In genomic region chr17:12070561-12070960, GRCh38 we compare ENCODE assay signal across 21 cellular contexts. TPM values are rescaled to one million over a fixed set of nuclear protein-coding genes. Genes with fewer than 3 reads are reported as not detected.
DNase-seq lines count a peak whose midpoint lies in the region; ATAC-seq and TF ChIP-seq lines count a peak whose summit lies in the region.
"Had no signal": no experiment of that assay in that cellular context is flagged by ENCODE, and none has a peak within 500 bp of the region (broad histone marks: within the 10 kb centered on the region; RNA-seq: fewer than 3 reads in every experiment).

No MANE protein-coding gene starts in this region.

- intact Hi-C loops in mammary epithelial cell (cut with micrococcal nuclease), result loop anchor here (10.0 kb wide), 1 partner anchor 76 kb away; the partner anchor contains the start of gene ZNF18
- intact Hi-C loops in activated T-helper 2 cell treated with anti-CD3 and anti-CD28 coated beads, Interferon-gamma antibody, Interleukin-2, Interleukin-4, amounts not matched to agents 10 μg/mL and 5 μg/mL and 100 μg/mL, durations not matched to agents 14 hours and 24 hours and 36 hours (cut with micrococcal nuclease), result no loop called here

- no TSS peak for BruUV-seq in mammary epithelial cell (replicated peaks; lab: Mats Ljungman, UMichigan)

- H3K36me3 ChIP-seq in mammary epithelial cell (ENCODE audit: insufficient read depth, low read length), result peaks cover 5% of the 10 kb centered on the region

- DNase-seq in AG08395 (ENCODE audit: low spot score) (peak; percentile 58), HS-27A (ENCODE audit: low read depth) (peak; percentile 67), mammary epithelial cell (peak; percentile 65), kidney tubule cell (ENCODE audit: low spot score) (peak; percentile 22)
- DNase-seq in activated T-helper 2 cell treated with anti-CD3 and anti-CD28 coated beads, Interferon-gamma antibody, Interleukin-2, Interleukin-4, amounts not matched to agents 10 μg/mL and 5 μg/mL and 100 μg/mL, durations not matched to agents 14 hours and 24 hours and 36 hours (ENCODE audit: low spot score), result no peak
- DNase-seq in stimulated activated CD4-positive, alpha-beta T cell treated with anti-CD3 and anti-CD28 coated beads, Interleukin-2, amount 100 ng/mL, for 48 hours, result no peak
- DNase-seq in activated CD8-positive, alpha-beta memory T cell treated with anti-CD3 and anti-CD28 coated beads, Interleukin-2, amount 10 ng/mL, durations not matched to agents 7 days and 5 days, result no peak
- DNase-seq: activated CD4-positive, alpha-beta T cell treated with anti-CD3 and anti-CD28 coated beads for 4 hours; activated T-cell treated with anti-CD3 and anti-CD28 coated beads, Interleukin-2, amount 50 U/mL, for 24 hours; DMS153; foreskin melanocyte; MM.1S; NCI-H2081 treated with DMSO at 0.1 percent for 48 hours; NCI-H82; SHP77; stimulated activated naive CD4-positive, alpha-beta T cell treated with Interleukin-2 at 50 U/mL for 16 hours had no signal

- TF ChIP-seq CTCF in mammary epithelial cell (conservative IDR thresholded peaks at IDR 0.05 in 1 of 2, IDR thresholded peaks at IDR 0.05 in 1 of 2; ENCODE audit: extremely low read depth in 1 of 2, insufficient read depth in 1 of 2, low read depth in 1 of 2, low read length in 2 of 2), result no peak

- H3K9me3 ChIP-seq in mammary epithelial cell (replicated peaks; ENCODE audit: insufficient read depth, low read length), result no peaks in the 10 kb centered on the region

- ATAC-seq in activated CD8-positive, alpha-beta memory T cell treated with anti-CD3 and anti-CD28 coated beads, Interleukin-2, amount 10 ng/mL, durations not matched to agents 7 days and 5 days, result no peak
- no peak for ATAC-seq in GM19395 (IDR thresholded peaks at IDR 0.05; ENCODE audit: unreplicated experiment)

- in situ Hi-C loops in mammary epithelial cell (cut with MboI; ENCODE audit: low sequenced_read_pairs in 2 of 2), result no loop called here

- no peaks in the 10 kb centered on the region for H4K20me1 ChIP-seq in mammary epithelial cell (ENCODE audit: insufficient read depth, low read length)

- no peaks in the 10 kb centered on the region for H3K27me3 Mint-ChIP-seq in activated T-helper 2 cell treated with anti-CD3 and anti-CD28 coated beads, Interferon-gamma antibody, Interleukin-2, Interleukin-4, amounts not matched to agents 10 μg/mL and 5 μg/mL and 100 μg/mL, durations not matched to agents 14 hours and 24 hours and 36 hours (ENCODE audit: low read depth)
- H3K27me3 Mint-ChIP-seq in activated CD8-positive, alpha-beta memory T cell treated with anti-CD3 and anti-CD28 coated beads, Interleukin-2, amount 10 ng/mL, durations not matched to agents 7 days and 5 days, result no peaks in the 10 kb centered on the region
- H3K27me3 Mint-ChIP-seq: activated T-cell treated with anti-CD3 and anti-CD28 coated beads, Interleukin-2, amount 50 U/mL, for 24 hours; dendritic cell treated with granulocyte-macrophage colony-stimulating factor and Interleukin-4, amounts not matched to agents 40 ng/mL and 50 ng/mL, for 4 days; memory B cell had no signal

- H3K4me1 Mint-ChIP-seq in activated T-helper 2 cell treated with anti-CD3 and anti-CD28 coated beads, Interferon-gamma antibody, Interleukin-2, Interleukin-4, amounts not matched to agents 10 μg/mL and 5 μg/mL and 100 μg/mL, durations not matched to agents 14 hours and 24 hours and 36 hours (ENCODE audit: low read depth), result no peaks in the 10 kb centered on the region
- H3K4me1 Mint-ChIP-seq in activated CD8-positive, alpha-beta memory T cell treated with anti-CD3 and anti-CD28 coated beads, Interleukin-2, amount 10 ng/mL, durations not matched to agents 7 days and 5 days, result no peaks in the 10 kb centered on the region

- no peaks in the 10 kb centered on the region for H3K27me3 ChIP-seq in mammary epithelial cell (ENCODE audit: insufficient read depth, low read length)

- H3K9ac ChIP-seq in mammary epithelial cell (ENCODE audit: insufficient read depth, low read length), result no peak overlapping the region

- dilution Hi-C loops in mammary epithelial cell (cut with HindIII; ENCODE audit: low sequenced_read_pairs), result no loop called here

- H3K36me3 Mint-ChIP-seq in activated T-helper 2 cell treated with anti-CD3 and anti-CD28 coated beads, Interferon-gamma antibody, Interleukin-2, Interleukin-4, amounts not matched to agents 10 μg/mL and 5 μg/mL and 100 μg/mL, durations not matched to agents 14 hours and 24 hours and 36 hours (ENCODE audit: low read depth), result peaks cover 18% of the 10 kb centered on the region
- peaks cover 30% of the 10 kb centered on the region for H3K36me3 Mint-ChIP-seq in activated CD8-positive, alpha-beta memory T cell treated with anti-CD3 and anti-CD28 coated beads, Interleukin-2, amount 10 ng/mL, durations not matched to agents 7 days and 5 days

- no peak overlapping the region for H2AFZ ChIP-seq in mammary epithelial cell (ENCODE audit: low read depth, low read length)

- H3K9me3 Mint-ChIP-seq in activated T-helper 2 cell treated with anti-CD3 and anti-CD28 coated beads, Interferon-gamma antibody, Interleukin-2, Interleukin-4, amounts not matched to agents 10 μg/mL and 5 μg/mL and 100 μg/mL, durations not matched to agents 14 hours and 24 hours and 36 hours, result no peaks in the 10 kb centered on the region
- H3K9me3 Mint-ChIP-seq in activated CD8-positive, alpha-beta memory T cell treated with anti-CD3 and anti-CD28 coated beads, Interleukin-2, amount 10 ng/mL, durations not matched to agents 7 days and 5 days (ENCODE audit: low read depth), result no peaks in the 10 kb centered on the region
- H3K9me3 Mint-ChIP-seq: activated T-cell treated with anti-CD3 and anti-CD28 coated beads, Interleukin-2, amount 50 U/mL, for 24 hours; dendritic cell treated with granulocyte-macrophage colony-stimulating factor and Interleukin-4, amounts not matched to agents 40 ng/mL and 50 ng/mL, for 4 days; memory B cell; T-helper 2 cell treated with Interferon-gamma antibody and Interleukin-4, amounts not matched to agents 5 μg/mL and 100 μg/mL, for 36 hours had no signal

- CTCF ChIA-PET in mammary epithelial cell (lab: Charles Lee; ENCODE audit: low non-redundant PET), result no interaction called here
- CTCF ChIA-PET in activated CD8-positive, alpha-beta memory T cell treated with anti-CD3 and anti-CD28 coated beads, Interleukin-2, amount 10 ng/mL, durations not matched to agents 7 days and 5 days (lab: Charles Lee), result no interaction called here

- H3K27ac Mint-ChIP-seq in activated T-helper 2 cell treated with anti-CD3 and anti-CD28 coated beads, Interferon-gamma antibody, Interleukin-2, Interleukin-4, amounts not matched to agents 10 μg/mL and 5 μg/mL and 100 μg/mL, durations not matched to agents 14 hours and 24 hours and 36 hours, result no peak overlapping the region
- H3K27ac Mint-ChIP-seq in activated CD8-positive, alpha-beta memory T cell treated with anti-CD3 and anti-CD28 coated beads, Interleukin-2, amount 10 ng/mL, durations not matched to agents 7 days and 5 days, result no peak overlapping the region
- H3K27ac Mint-ChIP-seq: activated T-cell treated with anti-CD3 and anti-CD28 coated beads, Interleukin-2, amount 50 U/mL, for 24 hours; dendritic cell treated with granulocyte-macrophage colony-stimulating factor and Interleukin-4, amounts not matched to agents 40 ng/mL and 50 ng/mL, for 4 days; memory B cell; T-helper 2 cell treated with Interferon-gamma antibody and Interleukin-4, amounts not matched to agents 5 μg/mL and 100 μg/mL, for 36 hours had no signal

- peaks cover 13% of the 10 kb centered on the region for H3K4me1 ChIP-seq in mammary epithelial cell (ENCODE audit: insufficient read depth, low read length)

- H3K4me2 ChIP-seq in mammary epithelial cell (ENCODE audit: insufficient read depth, low read depth, low read length), result peak overlapping the region; percentile 30

- no peak overlapping the region for H3K4me3 ChIP-seq in mammary epithelial cell (replicated peaks in 1 of 3; ENCODE audit: insufficient read depth in 1 of 3, low read depth in 2 of 3, low read length in 3 of 3)
- H3K4me3 ChIP-seq: skin epidermis had no signal

- H3K79me2 ChIP-seq in mammary epithelial cell (ENCODE audit: insufficient read depth, low read length), result peaks cover 82% of the 10 kb centered on the region

- no peak overlapping the region for H3K4me3 Mint-ChIP-seq in activated T-helper 2 cell treated with anti-CD3 and anti-CD28 coated beads, Interferon-gamma antibody, Interleukin-2, Interleukin-4, amounts not matched to agents 10 μg/mL and 5 μg/mL and 100 μg/mL, durations not matched to agents 14 hours and 24 hours and 36 hours (ENCODE audit: low read depth)
- no peak overlapping the region for H3K4me3 Mint-ChIP-seq in activated CD8-positive, alpha-beta memory T cell treated with anti-CD3 and anti-CD28 coated beads, Interleukin-2, amount 10 ng/mL, durations not matched to agents 7 days and 5 days
- H3K4me3 Mint-ChIP-seq: activated T-cell treated with anti-CD3 and anti-CD28 coated beads, Interleukin-2, amount 50 U/mL, for 24 hours; dendritic cell treated with granulocyte-macrophage colony-stimulating factor and Interleukin-4, amounts not matched to agents 40 ng/mL and 50 ng/mL, for 4 days; memory B cell; T-helper 2 cell treated with Interferon-gamma antibody and Interleukin-4, amounts not matched to agents 5 μg/mL and 100 μg/mL, for 36 hours had no signal

- no peak overlapping the region for H3K27ac ChIP-seq in mammary epithelial cell (ENCODE audit: insufficient read depth, low read depth, low read length)
- H3K27ac ChIP-seq: skin epidermis had no signal

RNA-seq across cellular contexts. Expression of gene MAP2K4, which starts 49.9 kb away (rescaled TPM):
- total RNA-seq in mammary epithelial cell, result 10 to 100 TPM; 36.2 to 42.2 TPM
- 23.3 TPM for polyA plus RNA-seq in mammary epithelial cell
- 25.6 TPM for polyA minus RNA-seq in mammary epithelial cell
- total RNA-seq in activated T-helper 2 cell treated with anti-CD3 and anti-CD28 coated beads, Interferon-gamma antibody, Interleukin-2, Interleukin-4, amounts not matched to agents 10 μg/mL and 5 μg/mL and 100 μg/mL, durations not matched to agents 14 hours and 24 hours and 36 hours, result 32.5 and 32.6 TPM in 2 replicates
- 10 to 100 TPM; 22.1 to 29.9 TPM for total RNA-seq in activated CD8-positive, alpha-beta memory T cell treated with anti-CD3 and anti-CD28 coated beads, Interleukin-2, amount 10 ng/mL, durations not matched to agents 7 days and 5 days

Comparison
In these comparisons a context has a peak if more than half of its experiments do, and no peak if none do; other contexts are left out.
1. DNase-seq: peak in AG08395 (single experiment), HS-27A (single experiment), mammary epithelial cell (single experiment) and kidney tubule cell (single experiment); none in activated T-helper 2 cell treated with anti-CD3 and anti-CD28 coated beads, Interferon-gamma antibody, Interleukin-2, Interleukin-4, amounts not matched to agents 10 μg/mL and 5 μg/mL and 100 μg/mL, durations not matched to agents 14 hours and 24 hours and 36 hours (single experiment), stimulated activated CD4-positive, alpha-beta T cell treated with anti-CD3 and anti-CD28 coated beads, Interleukin-2, amount 100 ng/mL, for 48 hours (0 of 2) and activated CD8-positive, alpha-beta memory T cell treated with anti-CD3 and anti-CD28 coated beads, Interleukin-2, amount 10 ng/mL, durations not matched to agents 7 days and 5 days (single experiment).